Comparison of ENCODE assay signal across 1 cellular context in genomic region chr10:47286591-47287325, GRCh38.
TF ChIP-seq lines count a peak whose summit lies in the region.

No MANE protein-coding gene starts in this region.

TF ChIP-seq in K562, 482 proteins besides CTCF, POLR2A, EP300 and RAD21:
- TF ChIP-seq ZNF512 (tag; IDR thresholded peaks at IDR 0.05), result peak; percentile 62; the same call in 1 of the 2 replicates
- TF ChIP-seq SRSF3 (IDR thresholded peaks at IDR 0.05; ENCODE audit: insufficient read depth, low read length), result no peak
- TF ChIP-seq ESRRB (CRISPR knock-in tag; IDR thresholded peaks at IDR 0.05; ENCODE audit: borderline replicate concordance), result no peak
